Comparison of ENCODE assay signal across 8 cellular contexts in genomic region chr9:38046669-38047300, GRCh38. TPM values are rescaled to one million over a fixed set of nuclear protein-coding genes. Genes with fewer than 3 reads are reported as not detected.
DNase-seq lines count a peak whose midpoint lies in the region; ATAC-seq and TF ChIP-seq lines count a peak whose summit lies in the region.

No MANE protein-coding gene starts in this region.

- no peaks in the 10 kb centered on the region for H3K4me1 ChIP-seq in CD8-positive, alpha-beta memory T cell (ENCODE audit: insufficient read depth, low read length)
- peaks cover 52% of the 10 kb centered on the region for H3K4me1 ChIP-seq in PC-3 (ENCODE audit: insufficient read depth, low read length)
- peaks cover 22 to 24% of the 10 kb centered on the region in 2 donors for H3K4me1 ChIP-seq in esophagus (ENCODE audit: control insufficient read depth in 2 of 2, insufficient read depth in 2 of 2, low read length in 1 of 2)

- 42 to 55% methylated on average over 7 of the region's 7 CpGs for WGBS in esophagus, 2 donors

- TF ChIP-seq CTCF in PC-3 (conservative IDR thresholded peaks at IDR 0.05; ENCODE audit: low read depth, low read length) (no peak), nephron progenitor cell (IDR thresholded peaks at IDR 0.05) (no peak)

- no peak overlapping the region for H3K4me3 Mint-ChIP-seq in CD8-positive, alpha-beta memory T cell
- H3K4me3 Mint-ChIP-seq in nephron progenitor cell, result peak overlapping the region; percentile 71
- no peak overlapping the region for H3K4me3 Mint-ChIP-seq in activated CD4-positive, alpha-beta memory T cell treated with anti-CD3 and anti-CD28 coated beads for 36 hours

- no peaks in the 10 kb centered on the region for H3K36me3 Mint-ChIP-seq in CD8-positive, alpha-beta memory T cell
- H3K36me3 Mint-ChIP-seq in nephron progenitor cell (ENCODE audit: low read depth), result no peaks in the 10 kb centered on the region
- no peaks in the 10 kb centered on the region for H3K36me3 Mint-ChIP-seq in activated CD4-positive, alpha-beta memory T cell treated with anti-CD3 and anti-CD28 coated beads for 36 hours

- H3K4me3 ChIP-seq in CD8-positive, alpha-beta memory T cell (ENCODE audit: low read length), result no peak overlapping the region
- H3K4me3 ChIP-seq in PC-3 (ENCODE audit: low read length), result peak overlapping the region; percentile 58
- H3K4me3 ChIP-seq in esophagus (ENCODE audit: low read depth in 1 of 2, low read length in 2 of 2), result no peak overlapping the region

- no peaks in the 10 kb centered on the region for H3K9me2 ChIP-seq in PC-3 (replicated peaks; ENCODE audit: low read length)

- peak overlapping the region; percentile 31 for H3K27ac ChIP-seq in CD8-positive, alpha-beta memory T cell (ENCODE audit: low read depth, low read length)
- H3K27ac ChIP-seq in PC-3 (ENCODE audit: low read length), result peak overlapping the region; percentile 99
- peak overlapping the region; percentile 76 to 97 for H3K27ac ChIP-seq in esophagus (ENCODE audit: low read depth in 2 of 2, low read length in 1 of 2)

- TSS peak; percentile 81 for BruUV-seq in PC-3 (replicated peaks; lab: Mats Ljungman, UMichigan)

- no peaks in the 10 kb centered on the region for H4K20me1 ChIP-seq in PC-3 (ENCODE audit: low read length)

- intact Hi-C loops in PC-3 (cut with micrococcal nuclease), result loop anchor here (1.0 to 5.0 kb wide), 5 partner anchors 14 to 92 kb away; no protein-coding TSS in a partner anchor
- intact Hi-C loops in activated CD4-positive, alpha-beta memory T cell treated with anti-CD3 and anti-CD28 coated beads for 36 hours (cut with micrococcal nuclease), result no loop called here

- POLR2A ChIA-PET in CD8-positive, alpha-beta memory T cell (lab: Charles Lee), result no interaction called here
- POLR2A ChIA-PET in PC-3 (lab: Charles Lee; ENCODE audit: unreplicated experiment), result no interaction called here
- POLR2A ChIA-PET in activated CD4-positive, alpha-beta memory T cell treated with anti-CD3 and anti-CD28 coated beads for 36 hours (lab: Charles Lee), result no interaction called here

- H2AFZ ChIP-seq in PC-3 (ENCODE audit: low read length), result no peak overlapping the region

- H3K4me2 ChIP-seq in PC-3 (ENCODE audit: low read length), result peak overlapping the region; percentile 86

- H3F3A ChIP-seq in PC-3 (ENCODE audit: low read length, unreplicated experiment), result peaks cover 19% of the 10 kb centered on the region

- no peaks in the 10 kb centered on the region for H3K27me3 ChIP-seq in CD8-positive, alpha-beta memory T cell (ENCODE audit: insufficient read depth, low read length, poor library complexity, severe bottlenecking)
- no peaks in the 10 kb centered on the region for H3K27me3 ChIP-seq in PC-3 (ENCODE audit: low read length)
- H3K27me3 ChIP-seq in esophagus (ENCODE audit: control insufficient read depth in 1 of 2, insufficient read depth in 2 of 2, low read length in 2 of 2), result no peaks in the 10 kb centered on the region

- CTCF ChIA-PET in CD8-positive, alpha-beta memory T cell (lab: Charles Lee), result no interaction called here
- CTCF ChIA-PET in PC-3 (lab: Charles Lee), result no interaction called here
- CTCF ChIA-PET in activated CD4-positive, alpha-beta memory T cell treated with anti-CD3 and anti-CD28 coated beads for 36 hours (lab: Charles Lee), result interaction anchor here (0.9 kb wide), 1 partner anchor 133 kb away, joined by 3 read pairs; no protein-coding TSS in a partner anchor

- H3K9me3 Mint-ChIP-seq in CD8-positive, alpha-beta memory T cell, result no peaks in the 10 kb centered on the region
- H3K9me3 Mint-ChIP-seq in nephron progenitor cell, result no peaks in the 10 kb centered on the region
- no peaks in the 10 kb centered on the region for H3K9me3 Mint-ChIP-seq in activated CD4-positive, alpha-beta memory T cell treated with anti-CD3 and anti-CD28 coated beads for 36 hours

- no peaks in the 10 kb centered on the region for H3K27me3 Mint-ChIP-seq in CD8-positive, alpha-beta memory T cell
- H3K27me3 Mint-ChIP-seq in nephron progenitor cell (ENCODE audit: low read depth, poor library complexity), result peaks cover 5% of the 10 kb centered on the region
- H3K27me3 Mint-ChIP-seq in activated CD4-positive, alpha-beta memory T cell treated with anti-CD3 and anti-CD28 coated beads for 36 hours, result no peaks in the 10 kb centered on the region

- H3K9me3 ChIP-seq in CD8-positive, alpha-beta memory T cell (ENCODE audit: low read length), result no peaks in the 10 kb centered on the region
- no peaks in the 10 kb centered on the region for H3K9me3 ChIP-seq in PC-3 (ENCODE audit: low read length)
- H3K9me3 ChIP-seq in esophagus (ENCODE audit: control insufficient read depth in 2 of 2, insufficient read depth in 1 of 2, low read depth in 1 of 2, low read length in 1 of 2), result no peaks in the 10 kb centered on the region

- peaks cover 0 to 5% (median 1%) of the 10 kb centered on the region in 3 donors for H3K4me1 Mint-ChIP-seq in CD8-positive, alpha-beta memory T cell
- H3K4me1 Mint-ChIP-seq in nephron progenitor cell, result peaks cover 70% of the 10 kb centered on the region
- H3K4me1 Mint-ChIP-seq in activated CD4-positive, alpha-beta memory T cell treated with anti-CD3 and anti-CD28 coated beads for 36 hours (ENCODE audit: low read depth), result no peaks in the 10 kb centered on the region

- no peaks in the 10 kb centered on the region for H3K36me3 ChIP-seq in CD8-positive, alpha-beta memory T cell (ENCODE audit: insufficient read depth, low read length)
- peaks cover 10% of the 10 kb centered on the region; the same call in 1 of the 2 replicates for H3K36me3 ChIP-seq in PC-3 (ENCODE audit: low read depth, low read length)
- H3K36me3 ChIP-seq in esophagus (ENCODE audit: control insufficient read depth in 2 of 2, insufficient read depth in 2 of 2, low read length in 1 of 2), result no peaks in the 10 kb centered on the region

- peak overlapping the region; percentile 89 for H3K9ac ChIP-seq in PC-3 (ENCODE audit: low read length)

- H3K79me2 ChIP-seq in PC-3 (ENCODE audit: low read length), result peaks cover 84% of the 10 kb centered on the region

- DNase-seq in CD8-positive, alpha-beta memory T cell, result no peak
- DNase-seq in PC-3 (peak; percentile 94), nephron progenitor cell (no peak), NCI-H774 (lab: John Stamatoyannopoulos, UW) (no peak)
- DNase-seq in activated CD4-positive, alpha-beta memory T cell treated with anti-CD3 and anti-CD28 coated beads for 36 hours, result no peak
- no peak for DNase-seq in NK-92 treated with Interleukin-12 subunit alpha and Interleukin-12 subunit beta, amount 100 ng/mL, for 24 hours (lab: John Stamatoyannopoulos, UW)
- DNase-seq in activated CD8-positive, alpha-beta memory T cell treated with anti-CD3 and anti-CD28 coated beads, Interleukin-2, amount 50 U/mL, for 48 hours, result no peak

- peak; percentile 65 for ATAC-seq in PC-3

- H3K27ac Mint-ChIP-seq in CD8-positive, alpha-beta memory T cell, result no peak overlapping the region
- H3K27ac Mint-ChIP-seq in nephron progenitor cell, result peak overlapping the region; percentile 95
- no peak overlapping the region for H3K27ac Mint-ChIP-seq in activated CD4-positive, alpha-beta memory T cell treated with anti-CD3 and anti-CD28 coated beads for 36 hours

RNA-seq across cellular contexts. Expression of gene SHB, which starts 22.2 kb away (rescaled TPM):
- 1 to 10 TPM; 1.8 TPM for total RNA-seq in CD8-positive, alpha-beta memory T cell
- polyA plus RNA-seq in CD8-positive, alpha-beta memory T cell, result 0.64 TPM
- 56.4 and 77.1 TPM in 2 replicates for total RNA-seq in PC-3 (2014; rRNA removed)
- 10 to 100 TPM; 14.7 to 15.7 TPM for polyA plus RNA-seq in esophagus
- 1 to 10 TPM; 1.1 to 1.2 TPM for total RNA-seq in activated CD4-positive, alpha-beta memory T cell treated with anti-CD3 and anti-CD28 coated beads for 36 hours

Comparison
In these comparisons a context has a peak if more than half of its experiments do, and no peak if none do; other contexts are left out.
1. H3K27ac ChIP-seq: peak in every context shown above with its lines; median percentile 99 in PC-3; 86 in esophagus; 31 in CD8-positive, alpha-beta memory T cell.
2. RNA of gene SHB, which starts 22.2 kb away (total RNA-seq): 56.4 to 77.1 TPM in PC-3; 1.8 TPM in CD8-positive, alpha-beta memory T cell and 1.1 to 1.2 TPM in activated CD4-positive, alpha-beta memory T cell treated with anti-CD3 and anti-CD28 coated beads for 36 hours; every median in the first group is over 10 times any median in the second.